Comparison of ENCODE assay signal across 1 cellular context in the genomic region with DNA sequence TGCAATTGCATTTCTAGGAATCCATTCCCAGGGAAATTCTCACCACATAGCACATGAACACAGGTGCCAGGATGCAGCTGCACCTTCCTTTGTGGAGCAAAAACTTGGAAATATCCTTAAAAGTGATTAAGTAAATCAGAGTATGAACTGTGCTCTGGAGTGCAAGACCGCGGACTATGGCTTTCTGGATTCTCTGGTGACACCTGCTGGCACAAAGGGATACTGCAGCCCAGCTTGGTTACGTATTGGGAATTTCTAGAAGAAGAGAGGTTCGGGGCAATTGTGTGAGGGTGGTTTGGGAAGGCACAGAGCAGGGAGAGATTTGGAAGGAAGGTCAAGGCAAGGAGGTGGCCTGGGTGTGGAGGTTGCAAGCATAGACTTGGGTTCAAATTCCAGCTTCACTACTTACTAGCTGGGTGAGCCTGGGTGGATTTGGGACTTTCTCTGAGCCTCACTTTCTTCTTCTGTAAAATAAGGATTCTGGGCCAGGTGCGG.
A peak's percentile ranks its signal among the peaks of the same experiment; 100 is the strongest.
TF ChIP-seq lines count a peak whose summit lies in the region.

No MANE protein-coding gene starts in this region.

TF ChIP-seq in HepG2, 621 proteins besides CTCF, POLR2A, EP300 and RAD21 (continued from another document and continues in another):
- TF ChIP-seq ARNTL (CRISPR knock-in tag; IDR thresholded peaks at IDR 0.05) (no peak), ZNF367 (CRISPR knock-in tag; IDR thresholded peaks at IDR 0.05; ENCODE audit: borderline replicate concordance) (no peak), GFI1 (CRISPR knock-in tag; IDR thresholded peaks at IDR 0.05; ENCODE audit: borderline replicate concordance) (peak; percentile 93), TAF15 (IDR thresholded peaks at IDR 0.05; ENCODE audit: low read depth, low read length, poor library complexity, severe bottlenecking) (no peak), FOSL2 (CRISPR knock-in tag; IDR thresholded peaks at IDR 0.05) (peak; percentile 56), ZNF619 (CRISPR knock-in tag; IDR thresholded peaks at IDR 0.05) (peak; percentile 90), MED8 (CRISPR knock-in tag; IDR thresholded peaks at IDR 0.05; ENCODE audit: insufficient replicate concordance) (no peak), ZNF83 (CRISPR knock-in tag; IDR thresholded peaks at IDR 0.05; ENCODE audit: borderline replicate concordance) (no peak), KLF13 (CRISPR knock-in tag; IDR thresholded peaks at IDR 0.05) (no peak), ZNF317 (CRISPR knock-in tag; IDR thresholded peaks at IDR 0.05) (0 out of 2 replicates have a peak, but pooled peaks have one; percentile 47), FOXK1 (CRISPR knock-in tag; IDR thresholded peaks at IDR 0.05; ENCODE audit: borderline replicate concordance, low read depth) (no peak), SMAD9 (CRISPR knock-in tag; IDR thresholded peaks at IDR 0.05) (no peak), RXRB (CRISPR knock-in tag; IDR thresholded peaks at IDR 0.05; ENCODE audit: borderline replicate concordance) (peak; percentile 61; the same call in 1 of the 2 replicates), XBP1 (CRISPR knock-in tag; IDR thresholded peaks at IDR 0.05) (no peak), ZKSCAN5 (CRISPR knock-in tag; IDR thresholded peaks at IDR 0.05) (no peak), ZNF292 (CRISPR knock-in tag; IDR thresholded peaks at IDR 0.05; ENCODE audit: borderline replicate concordance, low read depth) (no peak), TEAD3 (CRISPR knock-in tag; optimal IDR thresholded peaks at IDR 0.05; ENCODE audit: borderline replicate concordance) (peak; percentile 87), RARA (CRISPR knock-in tag; IDR thresholded peaks at IDR 0.05) (peak; percentile 19; the same call in 1 of the 2 replicates), ETV5 (CRISPR knock-in tag; IDR thresholded peaks at IDR 0.05; ENCODE audit: borderline replicate concordance) (no peak), ZNF772 (CRISPR knock-in tag; IDR thresholded peaks at IDR 0.05) (peak; percentile 43; the same call in 1 of the 2 replicates), KAT7 (CRISPR knock-in tag; IDR thresholded peaks at IDR 0.05; ENCODE audit: borderline replicate concordance) (0 out of 2 replicates have a peak, but pooled peaks have one; percentile 53), ZKSCAN1 (IDR thresholded peaks at IDR 0.05; ENCODE audit: low read length) (no peak), ZNF570 (CRISPR knock-in tag; IDR thresholded peaks at IDR 0.05; ENCODE audit: borderline replicate concordance) (no peak), ZNF33B (CRISPR knock-in tag; IDR thresholded peaks at IDR 0.05) (peak; percentile 83; the same call in 1 of the 2 replicates), ZBTB20 (CRISPR knock-in tag; IDR thresholded peaks at IDR 0.05; ENCODE audit: borderline replicate concordance, low read depth) (no peak), MXI1 (IDR thresholded peaks at IDR 0.05; ENCODE audit: borderline replicate concordance, low read depth, low read length) (peak; percentile 60; the same call in 1 of the 3 replicates), KLF15 (CRISPR knock-in tag; IDR thresholded peaks at IDR 0.05; ENCODE audit: borderline replicate concordance) (no peak), HOXA7 (CRISPR knock-in tag; IDR thresholded peaks at IDR 0.05) (no peak), NFE2L1 (CRISPR knock-in tag; IDR thresholded peaks at IDR 0.05; ENCODE audit: borderline replicate concordance) (no peak), BCL6 (CRISPR knock-in tag; IDR thresholded peaks at IDR 0.05) (peak; percentile 35), HNRNPUL1 (IDR thresholded peaks at IDR 0.05; ENCODE audit: low read depth, low read length) (no peak), NCOR1 (IDR thresholded peaks at IDR 0.05; ENCODE audit: borderline replicate concordance, low read length) (peak; percentile 50; the same call in 1 of the 2 replicates), CCDC6 (CRISPR knock-in tag; IDR thresholded peaks at IDR 0.05) (no peak), ZZZ3 (CRISPR knock-in tag; IDR thresholded peaks at IDR 0.05; ENCODE audit: borderline replicate concordance) (no peak), ZNF468 (CRISPR knock-in tag; IDR thresholded peaks at IDR 0.05) (no peak)
- TF ChIP-seq, protein P1, sequence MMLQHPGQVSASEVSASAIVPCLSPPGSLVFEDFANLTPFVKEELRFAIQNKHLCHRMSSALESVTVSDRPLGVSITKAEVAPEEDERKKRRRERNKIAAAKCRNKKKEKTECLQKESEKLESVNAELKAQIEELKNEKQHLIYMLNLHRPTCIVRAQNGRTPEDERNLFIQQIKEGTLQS (CRISPR knock-in tag; IDR thresholded peaks at IDR 0.05) = no peak
- TF ChIP-seq, protein P2, sequence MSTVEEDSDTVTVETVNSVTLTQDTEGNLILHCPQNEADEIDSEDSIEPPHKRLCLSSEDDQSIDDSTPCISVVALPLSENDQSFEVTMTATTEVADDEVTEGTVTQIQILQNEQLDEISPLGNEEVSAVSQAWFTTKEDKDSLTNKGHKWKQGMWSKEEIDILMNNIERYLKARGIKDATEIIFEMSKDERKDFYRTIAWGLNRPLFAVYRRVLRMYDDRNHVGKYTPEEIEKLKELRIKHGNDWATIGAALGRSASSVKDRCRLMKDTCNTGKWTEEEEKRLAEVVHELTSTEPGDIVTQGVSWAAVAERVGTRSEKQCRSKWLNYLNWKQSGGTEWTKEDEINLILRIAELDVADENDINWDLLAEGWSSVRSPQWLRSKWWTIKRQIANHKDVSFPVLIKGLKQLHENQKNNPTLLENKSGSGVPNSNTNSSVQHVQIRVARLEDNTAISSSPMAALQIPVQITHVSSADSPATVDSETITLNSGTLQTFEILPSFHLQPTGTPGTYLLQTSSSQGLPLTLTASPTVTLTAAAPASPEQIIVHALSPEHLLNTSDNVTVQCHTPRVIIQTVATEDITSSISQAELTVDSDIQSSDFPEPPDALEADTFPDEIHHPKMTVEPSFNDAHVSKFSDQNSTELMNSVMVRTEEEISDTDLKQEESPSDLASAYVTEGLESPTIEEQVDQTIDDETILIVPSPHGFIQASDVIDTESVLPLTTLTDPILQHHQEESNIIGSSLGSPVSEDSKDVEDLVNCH (CRISPR knock-in tag; IDR thresholded peaks at IDR 0.05) = no peak
- TF ChIP-seq, protein P3, sequence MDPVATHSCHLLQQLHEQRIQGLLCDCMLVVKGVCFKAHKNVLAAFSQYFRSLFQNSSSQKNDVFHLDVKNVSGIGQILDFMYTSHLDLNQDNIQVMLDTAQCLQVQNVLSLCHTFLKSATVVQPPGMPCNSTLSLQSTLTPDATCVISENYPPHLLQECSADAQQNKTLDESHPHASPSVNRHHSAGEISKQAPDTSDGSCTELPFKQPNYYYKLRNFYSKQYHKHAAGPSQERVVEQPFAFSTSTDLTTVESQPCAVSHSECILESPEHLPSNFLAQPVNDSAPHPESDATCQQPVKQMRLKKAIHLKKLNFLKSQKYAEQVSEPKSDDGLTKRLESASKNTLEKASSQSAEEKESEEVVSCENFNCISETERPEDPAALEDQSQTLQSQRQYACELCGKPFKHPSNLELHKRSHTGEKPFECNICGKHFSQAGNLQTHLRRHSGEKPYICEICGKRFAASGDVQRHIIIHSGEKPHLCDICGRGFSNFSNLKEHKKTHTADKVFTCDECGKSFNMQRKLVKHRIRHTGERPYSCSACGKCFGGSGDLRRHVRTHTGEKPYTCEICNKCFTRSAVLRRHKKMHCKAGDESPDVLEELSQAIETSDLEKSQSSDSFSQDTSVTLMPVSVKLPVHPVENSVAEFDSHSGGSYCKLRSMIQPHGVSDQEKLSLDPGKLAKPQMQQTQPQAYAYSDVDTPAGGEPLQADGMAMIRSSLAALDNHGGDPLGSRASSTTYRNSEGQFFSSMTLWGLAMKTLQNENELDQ (CRISPR knock-in tag; IDR thresholded peaks at IDR 0.05; ENCODE audit: borderline replicate concordance) = no peak
- TF ChIP-seq, protein P4, sequence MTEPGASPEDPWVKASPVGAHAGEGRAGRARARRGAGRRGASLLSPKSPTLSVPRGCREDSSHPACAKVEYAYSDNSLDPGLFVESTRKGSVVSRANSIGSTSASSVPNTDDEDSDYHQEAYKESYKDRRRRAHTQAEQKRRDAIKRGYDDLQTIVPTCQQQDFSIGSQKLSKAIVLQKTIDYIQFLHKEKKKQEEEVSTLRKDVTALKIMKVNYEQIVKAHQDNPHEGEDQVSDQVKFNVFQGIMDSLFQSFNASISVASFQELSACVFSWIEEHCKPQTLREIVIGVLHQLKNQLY (CRISPR knock-in tag; IDR thresholded peaks at IDR 0.05) = no peak
- TF ChIP-seq, protein P5, sequence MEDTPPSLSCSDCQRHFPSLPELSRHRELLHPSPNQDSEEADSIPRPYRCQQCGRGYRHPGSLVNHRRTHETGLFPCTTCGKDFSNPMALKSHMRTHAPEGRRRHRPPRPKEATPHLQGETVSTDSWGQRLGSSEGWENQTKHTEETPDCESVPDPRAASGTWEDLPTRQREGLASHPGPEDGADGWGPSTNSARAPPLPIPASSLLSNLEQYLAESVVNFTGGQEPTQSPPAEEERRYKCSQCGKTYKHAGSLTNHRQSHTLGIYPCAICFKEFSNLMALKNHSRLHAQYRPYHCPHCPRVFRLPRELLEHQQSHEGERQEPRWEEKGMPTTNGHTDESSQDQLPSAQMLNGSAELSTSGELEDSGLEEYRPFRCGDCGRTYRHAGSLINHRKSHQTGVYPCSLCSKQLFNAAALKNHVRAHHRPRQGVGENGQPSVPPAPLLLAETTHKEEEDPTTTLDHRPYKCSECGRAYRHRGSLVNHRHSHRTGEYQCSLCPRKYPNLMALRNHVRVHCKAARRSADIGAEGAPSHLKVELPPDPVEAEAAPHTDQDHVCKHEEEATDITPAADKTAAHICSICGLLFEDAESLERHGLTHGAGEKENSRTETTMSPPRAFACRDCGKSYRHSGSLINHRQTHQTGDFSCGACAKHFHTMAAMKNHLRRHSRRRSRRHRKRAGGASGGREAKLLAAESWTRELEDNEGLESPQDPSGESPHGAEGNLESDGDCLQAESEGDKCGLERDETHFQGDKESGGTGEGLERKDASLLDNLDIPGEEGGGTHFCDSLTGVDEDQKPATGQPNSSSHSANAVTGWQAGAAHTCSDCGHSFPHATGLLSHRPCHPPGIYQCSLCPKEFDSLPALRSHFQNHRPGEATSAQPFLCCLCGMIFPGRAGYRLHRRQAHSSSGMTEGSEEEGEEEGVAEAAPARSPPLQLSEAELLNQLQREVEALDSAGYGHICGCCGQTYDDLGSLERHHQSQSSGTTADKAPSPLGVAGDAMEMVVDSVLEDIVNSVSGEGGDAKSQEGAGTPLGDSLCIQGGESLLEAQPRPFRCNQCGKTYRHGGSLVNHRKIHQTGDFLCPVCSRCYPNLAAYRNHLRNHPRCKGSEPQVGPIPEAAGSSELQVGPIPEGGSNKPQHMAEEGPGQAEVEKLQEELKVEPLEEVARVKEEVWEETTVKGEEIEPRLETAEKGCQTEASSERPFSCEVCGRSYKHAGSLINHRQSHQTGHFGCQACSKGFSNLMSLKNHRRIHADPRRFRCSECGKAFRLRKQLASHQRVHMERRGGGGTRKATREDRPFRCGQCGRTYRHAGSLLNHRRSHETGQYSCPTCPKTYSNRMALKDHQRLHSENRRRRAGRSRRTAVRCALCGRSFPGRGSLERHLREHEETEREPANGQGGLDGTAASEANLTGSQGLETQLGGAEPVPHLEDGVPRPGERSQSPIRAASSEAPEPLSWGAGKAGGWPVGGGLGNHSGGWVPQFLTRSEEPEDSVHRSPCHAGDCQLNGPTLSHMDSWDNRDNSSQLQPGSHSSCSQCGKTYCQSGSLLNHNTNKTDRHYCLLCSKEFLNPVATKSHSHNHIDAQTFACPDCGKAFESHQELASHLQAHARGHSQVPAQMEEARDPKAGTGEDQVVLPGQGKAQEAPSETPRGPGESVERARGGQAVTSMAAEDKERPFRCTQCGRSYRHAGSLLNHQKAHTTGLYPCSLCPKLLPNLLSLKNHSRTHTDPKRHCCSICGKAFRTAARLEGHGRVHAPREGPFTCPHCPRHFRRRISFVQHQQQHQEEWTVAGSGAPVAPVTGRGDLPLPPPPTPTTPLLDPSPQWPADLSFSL (CRISPR knock-in tag; IDR thresholded peaks at IDR 0.05) = no peak
- TF ChIP-seq, protein P6, sequence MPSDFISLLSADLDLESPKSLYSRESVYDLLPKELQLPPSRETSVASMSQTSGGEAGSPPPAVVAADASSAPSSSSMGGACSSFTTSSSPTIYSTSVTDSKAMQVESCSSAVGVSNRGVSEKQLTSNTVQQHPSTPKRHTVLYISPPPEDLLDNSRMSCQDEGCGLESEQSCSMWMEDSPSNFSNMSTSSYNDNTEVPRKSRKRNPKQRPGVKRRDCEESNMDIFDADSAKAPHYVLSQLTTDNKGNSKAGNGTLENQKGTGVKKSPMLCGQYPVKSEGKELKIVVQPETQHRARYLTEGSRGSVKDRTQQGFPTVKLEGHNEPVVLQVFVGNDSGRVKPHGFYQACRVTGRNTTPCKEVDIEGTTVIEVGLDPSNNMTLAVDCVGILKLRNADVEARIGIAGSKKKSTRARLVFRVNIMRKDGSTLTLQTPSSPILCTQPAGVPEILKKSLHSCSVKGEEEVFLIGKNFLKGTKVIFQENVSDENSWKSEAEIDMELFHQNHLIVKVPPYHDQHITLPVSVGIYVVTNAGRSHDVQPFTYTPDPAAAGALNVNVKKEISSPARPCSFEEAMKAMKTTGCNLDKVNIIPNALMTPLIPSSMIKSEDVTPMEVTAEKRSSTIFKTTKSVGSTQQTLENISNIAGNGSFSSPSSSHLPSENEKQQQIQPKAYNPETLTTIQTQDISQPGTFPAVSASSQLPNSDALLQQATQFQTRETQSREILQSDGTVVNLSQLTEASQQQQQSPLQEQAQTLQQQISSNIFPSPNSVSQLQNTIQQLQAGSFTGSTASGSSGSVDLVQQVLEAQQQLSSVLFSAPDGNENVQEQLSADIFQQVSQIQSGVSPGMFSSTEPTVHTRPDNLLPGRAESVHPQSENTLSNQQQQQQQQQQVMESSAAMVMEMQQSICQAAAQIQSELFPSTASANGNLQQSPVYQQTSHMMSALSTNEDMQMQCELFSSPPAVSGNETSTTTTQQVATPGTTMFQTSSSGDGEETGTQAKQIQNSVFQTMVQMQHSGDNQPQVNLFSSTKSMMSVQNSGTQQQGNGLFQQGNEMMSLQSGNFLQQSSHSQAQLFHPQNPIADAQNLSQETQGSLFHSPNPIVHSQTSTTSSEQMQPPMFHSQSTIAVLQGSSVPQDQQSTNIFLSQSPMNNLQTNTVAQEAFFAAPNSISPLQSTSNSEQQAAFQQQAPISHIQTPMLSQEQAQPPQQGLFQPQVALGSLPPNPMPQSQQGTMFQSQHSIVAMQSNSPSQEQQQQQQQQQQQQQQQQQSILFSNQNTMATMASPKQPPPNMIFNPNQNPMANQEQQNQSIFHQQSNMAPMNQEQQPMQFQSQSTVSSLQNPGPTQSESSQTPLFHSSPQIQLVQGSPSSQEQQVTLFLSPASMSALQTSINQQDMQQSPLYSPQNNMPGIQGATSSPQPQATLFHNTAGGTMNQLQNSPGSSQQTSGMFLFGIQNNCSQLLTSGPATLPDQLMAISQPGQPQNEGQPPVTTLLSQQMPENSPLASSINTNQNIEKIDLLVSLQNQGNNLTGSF (CRISPR knock-in tag; IDR thresholded peaks at IDR 0.05) = no peak
- TF ChIP-seq, protein P7, sequence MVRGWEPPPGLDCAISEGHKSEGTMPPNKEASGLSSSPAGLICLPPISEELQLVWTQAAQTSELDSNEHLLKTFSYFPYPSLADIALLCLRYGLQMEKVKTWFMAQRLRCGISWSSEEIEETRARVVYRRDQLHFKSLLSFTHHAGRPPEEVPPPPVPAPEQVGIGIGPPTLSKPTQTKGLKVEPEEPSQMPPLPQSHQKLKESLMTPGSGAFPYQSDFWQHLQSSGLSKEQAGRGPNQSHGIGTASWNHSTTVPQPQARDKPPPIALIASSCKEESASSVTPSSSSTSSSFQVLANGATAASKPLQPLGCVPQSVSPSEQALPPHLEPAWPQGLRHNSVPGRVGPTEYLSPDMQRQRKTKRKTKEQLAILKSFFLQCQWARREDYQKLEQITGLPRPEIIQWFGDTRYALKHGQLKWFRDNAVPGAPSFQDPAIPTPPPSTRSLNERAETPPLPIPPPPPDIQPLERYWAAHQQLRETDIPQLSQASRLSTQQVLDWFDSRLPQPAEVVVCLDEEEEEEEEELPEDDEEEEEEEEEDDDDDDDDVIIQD (CRISPR knock-in tag; IDR thresholded peaks at IDR 0.05; ENCODE audit: low read depth) = peak; percentile 64; the same call in 1 of the 2 replicates
